ENCODE assay signal across 8 cellular contexts in the genomic region with DNA sequence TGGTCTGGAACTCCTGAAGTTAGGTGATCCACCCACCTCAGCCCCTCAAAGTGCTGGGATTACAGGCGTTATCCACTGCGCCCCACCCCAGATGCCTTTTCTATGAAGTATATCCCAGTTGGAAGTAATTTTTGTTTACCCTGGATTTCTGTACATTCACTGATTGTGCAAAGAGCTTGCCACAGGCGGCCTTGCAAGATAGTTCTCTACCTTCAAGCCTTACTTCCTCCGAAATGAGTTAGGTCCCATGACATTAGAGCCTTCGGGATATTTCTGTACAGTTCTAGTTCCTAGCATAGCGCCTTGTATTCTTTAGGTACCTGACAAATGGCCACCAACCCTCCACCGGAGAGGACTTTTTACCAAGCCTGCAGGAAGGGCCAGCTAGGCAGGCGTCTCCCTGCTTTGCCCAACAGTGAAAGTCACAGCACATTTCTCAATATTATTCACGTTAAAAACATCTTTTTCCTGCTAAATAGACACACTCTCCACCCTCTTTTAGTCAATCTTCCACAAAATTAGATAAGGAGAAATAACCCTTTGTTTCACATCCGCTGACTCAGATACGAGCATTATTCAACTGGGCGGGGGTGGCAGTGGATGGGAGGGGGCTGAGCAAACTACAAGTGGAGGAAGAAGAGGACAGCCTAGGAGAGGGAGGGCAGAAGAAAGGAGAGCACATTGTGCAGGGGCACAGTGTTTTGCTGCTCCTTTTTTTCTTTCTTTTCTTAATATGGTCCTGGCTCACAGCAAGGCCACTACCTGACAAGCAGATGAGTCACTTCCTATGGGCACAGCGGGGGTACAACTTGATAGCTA. TPM values are rescaled to one million over a fixed set of nuclear protein-coding genes. Genes with fewer than 3 reads are reported as not detected.
DNase-seq lines count a peak whose midpoint lies in the region; ATAC-seq, FAIRE-seq and TF ChIP-seq lines count a peak whose summit lies in the region.

No MANE protein-coding gene starts in this region.

- H2BK120ac ChIP-seq in mesenchymal stem cell (ENCODE audit: low read depth, low read length): peak overlapping the region; percentile 92

- H4K20me1 ChIP-seq in GM23338 (replicated peaks; ENCODE audit: insufficient read depth) (no peaks in the 10 kb centered on the region), PC-3 (ENCODE audit: low read length) (no peaks in the 10 kb centered on the region)

- peak overlapping the region; percentile 96 to 98 for H3K18ac ChIP-seq in mesenchymal stem cell (ENCODE audit: low read depth in 1 of 2, low read length in 2 of 2)

- peaks cover 6% of the 10 kb centered on the region for H3K79me1 ChIP-seq in mesenchymal stem cell (replicated peaks; ENCODE audit: low read length, poor library complexity, severe bottlenecking)

- peak overlapping the region; percentile 94 for H3K27ac Mint-ChIP-seq in GM23338

- H3K23ac ChIP-seq in mesenchymal stem cell (ENCODE audit: low read length in 2 of 2): no peak overlapping the region

- H4K91ac ChIP-seq in mesenchymal stem cell (ENCODE audit: low read length): peak overlapping the region; percentile 86

- H3K79me2 ChIP-seq in GM23338 (replicated peaks; ENCODE audit: insufficient read depth) (no peaks in the 10 kb centered on the region), PC-3 (ENCODE audit: low read length) (peaks cover 21% of the 10 kb centered on the region)

- peak overlapping the region; percentile 83 to 89 for H3K4ac ChIP-seq in mesenchymal stem cell (ENCODE audit: low read depth in 1 of 2, low read length in 2 of 2)

- H3K9me3 Mint-ChIP-seq in GM23338: peaks cover 3% of the 10 kb centered on the region; the same call in 2 of the 3 replicates

- WGBS in mesenchymal stem cell: 37% methylated on average over 12 of the region's 13 CpGs

- intact Hi-C loops in PC-3 (cut with micrococcal nuclease) (loop anchor here (1.0 kb wide), 2 partner anchors 39 to 99 kb away; a partner anchor contains a TSS), kidney (cut with DNase I) (no loop called here)

- H3K4me3 ChIP-seq in GM23338 (peak overlapping the region; percentile 74), PC-3 (ENCODE audit: low read length) (peak overlapping the region; percentile 80), choroid plexus epithelial cell (ENCODE audit: low read depth, low read length) (peak overlapping the region; percentile 75), mesenchymal stem cell (ENCODE audit: insufficient read depth in 1 of 2, low read depth in 1 of 2, low read length in 2 of 2) (peak overlapping the region in 1 of 2 experiments; percentile 85), kidney (ENCODE audit: low read length in 2 of 2) (peak overlapping the region in 1 of 2 donors; percentile 68)

- FAIRE-seq in kidney (lab: Jason Lieb, UNC): no peak

- peak overlapping the region; percentile 88 for H3K27ac ChIP-seq in GM23338 (ENCODE audit: low read depth)
- peak overlapping the region; percentile 100 for H3K27ac ChIP-seq in PC-3 (ENCODE audit: low read length)
- peak overlapping the region; percentile 99 for H3K27ac ChIP-seq in mesenchymal stem cell (ENCODE audit: low read length, poor library complexity, severe bottlenecking)
- H3K27ac ChIP-seq in kidney (ENCODE audit: low read depth in 2 of 2, low read length in 2 of 2): no peak overlapping the region

- H3K4me1 Mint-ChIP-seq in GM23338: peaks cover 42% of the 10 kb centered on the region

- peaks cover 37% of the 10 kb centered on the region for H3K27me3 Mint-ChIP-seq in GM23338 (ENCODE audit: insufficient read depth, low read depth, poor library complexity)

- H3K36me3 ChIP-seq in GM23338 (ENCODE audit: insufficient read depth) (no peaks in the 10 kb centered on the region), PC-3 (ENCODE audit: low read depth, low read length) (peaks cover 2% of the 10 kb centered on the region; the same call in 1 of the 2 replicates), mesenchymal stem cell (ENCODE audit: control insufficient read depth in 1 of 2, insufficient read depth in 2 of 2, low read depth in 1 of 2, low read length in 2 of 2) (peaks cover 0 to 13% of the 10 kb centered on the region in 2 experiments), kidney (ENCODE audit: control insufficient read depth in 1 of 2, insufficient read depth in 2 of 2, low read length in 2 of 2) (no peaks in the 10 kb centered on the region)

- no peak for ATAC-seq in GM23338
- peak; percentile 53 for ATAC-seq in PC-3
- no peak for ATAC-seq in HG02588 (IDR thresholded peaks at IDR 0.05; ENCODE audit: unreplicated experiment)

- peak overlapping the region in 1 of 2 experiments; percentile 89 for H3K14ac ChIP-seq in mesenchymal stem cell (ENCODE audit: low read length in 2 of 2)

- H4K8ac ChIP-seq in mesenchymal stem cell (ENCODE audit: low read length): peak overlapping the region; percentile 93

- H3K9ac ChIP-seq in PC-3 (ENCODE audit: low read length) (peak overlapping the region; percentile 97), mesenchymal stem cell (ENCODE audit: low read length) (peak overlapping the region; percentile 91), kidney (ENCODE audit: low read length in 2 of 2) (no peak overlapping the region)

- H3F3A ChIP-seq in GM23338 (replicated peaks; ENCODE audit: low read depth): peaks cover 8% of the 10 kb centered on the region
- peaks cover 8% of the 10 kb centered on the region for H3F3A ChIP-seq in PC-3 (ENCODE audit: low read length, unreplicated experiment)

- DNase-seq in GM23338 (ENCODE audit: low spot score) (peak; percentile 77), PC-3 (peak; percentile 91), choroid plexus epithelial cell (ENCODE audit: low read depth) (peak; percentile 91), mesenchymal stem cell (peak; percentile 81), kidney (no peak)
- no peak for DNase-seq in central memory CD4-positive, alpha-beta T cell
- DNase-seq in stimulated activated naive CD4-positive, alpha-beta T cell treated with Interleukin-2 at 50 U/mL for 16 hours (lab: John Stamatoyannopoulos, UW): no peak

- H3K4me1 ChIP-seq in GM23338 (ENCODE audit: insufficient read depth) (peaks cover 44% of the 10 kb centered on the region), PC-3 (ENCODE audit: insufficient read depth, low read length) (peaks cover 59% of the 10 kb centered on the region), mesenchymal stem cell (ENCODE audit: control insufficient read depth, insufficient read depth, low read depth, low read length) (peaks cover 30% of the 10 kb centered on the region), kidney (ENCODE audit: control insufficient read depth in 1 of 2, insufficient read depth in 1 of 2, low read depth in 1 of 2, low read length in 2 of 2) (peaks cover 0 to 9% of the 10 kb centered on the region in 2 donors)

- POLR2A ChIA-PET in PC-3 (lab: Charles Lee; ENCODE audit: unreplicated experiment): interaction anchor here (0.5 to 1.6 kb wide), 4 partner anchors 36 to 1276 kb away, joined by 3 to 15 read pairs (median 4); a partner anchor contains a TSS

- H2AFZ ChIP-seq in GM23338 (peak overlapping the region; percentile 93; the same call in 1 of the 2 replicates), PC-3 (ENCODE audit: low read length) (0 out of 2 replicates have a peak overlapping the region, but pooled peaks have one; percentile 65), mesenchymal stem cell (ENCODE audit: low read depth, low read length) (peak overlapping the region; percentile 91)

- H2AK5ac ChIP-seq in mesenchymal stem cell (ENCODE audit: low read length, severe bottlenecking): peak overlapping the region; percentile 97

- H3K36me3 Mint-ChIP-seq in GM23338 (ENCODE audit: low read depth): peaks cover 27% of the 10 kb centered on the region

- H3K9me2 ChIP-seq in GM23338 (ENCODE audit: insufficient read depth): no peaks in the 10 kb centered on the region
- no peaks in the 10 kb centered on the region for H3K9me2 ChIP-seq in PC-3 (replicated peaks; ENCODE audit: low read length)

- TSS peak; percentile 61 for BruUV-seq in PC-3 (replicated peaks; lab: Mats Ljungman, UMichigan)

- CTCF ChIA-PET in PC-3 (lab: Charles Lee): no interaction called here

- peak overlapping the region; percentile 97 for H2BK5ac ChIP-seq in mesenchymal stem cell (ENCODE audit: low read depth, low read length, poor library complexity, severe bottlenecking)

- H2BK15ac ChIP-seq in mesenchymal stem cell (ENCODE audit: low read depth, poor library complexity, severe bottlenecking): peak overlapping the region; percentile 26

- H3K9me3 ChIP-seq in PC-3 (ENCODE audit: low read length) (no peaks in the 10 kb centered on the region), mesenchymal stem cell (ENCODE audit: control insufficient read depth, low read length) (no peaks in the 10 kb centered on the region), kidney (ENCODE audit: control insufficient read depth in 1 of 2, low read length in 2 of 2) (no peaks in the 10 kb centered on the region)

- peaks cover 14% of the 10 kb centered on the region for H3K27me3 ChIP-seq in GM23338 (ENCODE audit: insufficient read depth)
- H3K27me3 ChIP-seq in PC-3 (ENCODE audit: low read length): no peaks in the 10 kb centered on the region
- no peaks in the 10 kb centered on the region for H3K27me3 ChIP-seq in mesenchymal stem cell (ENCODE audit: control insufficient read depth in 1 of 2, insufficient read depth in 1 of 2, low read length in 2 of 2)

- H2BK12ac ChIP-seq in mesenchymal stem cell (ENCODE audit: low read length in 2 of 2): peak overlapping the region; percentile 85 to 96

- H3K4me2 ChIP-seq in GM23338: peak overlapping the region; percentile 96
- peak overlapping the region; percentile 93 for H3K4me2 ChIP-seq in PC-3 (ENCODE audit: low read length)
- H3K4me2 ChIP-seq in mesenchymal stem cell (ENCODE audit: low read length, poor library complexity, severe bottlenecking): peak overlapping the region; percentile 98

- no peak for TF ChIP-seq CTCF in GM23338 (conservative IDR thresholded peaks at IDR 0.05; ENCODE audit: low read depth in 2 of 2)
- no peak for TF ChIP-seq CTCF in PC-3 (conservative IDR thresholded peaks at IDR 0.05; ENCODE audit: low read depth, low read length)
- no peak for TF ChIP-seq CTCF in choroid plexus epithelial cell (conservative IDR thresholded peaks at IDR 0.05; ENCODE audit: low read depth, low read length)
- no peak for TF ChIP-seq CTCF in kidney (IDR thresholded peaks at IDR 0.05; ENCODE audit: borderline replicate concordance, extremely low read depth, insufficient read depth)

- H3K4me3 Mint-ChIP-seq in GM23338: peak overlapping the region; percentile 84

RNA-seq across cellular contexts. Expression of a gene that starts 40.0 kb away (rescaled TPM):
- total RNA-seq in GM23338 (2014; rRNA removed; shearing (Covaris generic)): 36.7 and 41.3 TPM in 2 replicates
- 28.4 and 36.5 TPM in 2 replicates for polyA plus RNA-seq in GM23338 (2016; fragmentation: Nextera tagmentation; extraction: Ambion mirVana)
- 23.1 and 33.6 TPM in 2 replicates for total RNA-seq in PC-3 (2014; rRNA removed)
- 25.3 TPM for polyA plus RNA-seq in mesenchymal stem cell (2013, experiment 1 of 2)
- polyA plus RNA-seq in mesenchymal stem cell (2013, experiment 2 of 2): 24.3 TPM
- total RNA-seq in kidney: 21.5 TPM
- polyA plus RNA-seq in kidney (ENCODE audit: insufficient read depth, low read depth, low replicate concordance): 15.6 TPM

Comparison
In these comparisons a context has a peak if more than half of its experiments do, and no peak if none do; other contexts are left out.
1. DNase-seq: peak in GM23338 (single experiment), PC-3 (single experiment), choroid plexus epithelial cell (single experiment) and mesenchymal stem cell (single experiment); none in central memory CD4-positive, alpha-beta T cell (single experiment), stimulated activated naive CD4-positive, alpha-beta T cell treated with Interleukin-2 at 50 U/mL for 16 hours (single experiment) and kidney (single experiment).
2. H3K27ac ChIP-seq: peak in GM23338 (single experiment), PC-3 (single experiment) and mesenchymal stem cell (single experiment); none in kidney (0 of 2).
3. H3K9ac ChIP-seq: peak in PC-3 (single experiment) and mesenchymal stem cell (single experiment); none in kidney (0 of 2).
4. Peak in every context shown above with its lines, with median percentiles within 50 percentile points of each other: H2AFZ ChIP-seq and H3K4me2 ChIP-seq.